In the genomic region with DNA sequence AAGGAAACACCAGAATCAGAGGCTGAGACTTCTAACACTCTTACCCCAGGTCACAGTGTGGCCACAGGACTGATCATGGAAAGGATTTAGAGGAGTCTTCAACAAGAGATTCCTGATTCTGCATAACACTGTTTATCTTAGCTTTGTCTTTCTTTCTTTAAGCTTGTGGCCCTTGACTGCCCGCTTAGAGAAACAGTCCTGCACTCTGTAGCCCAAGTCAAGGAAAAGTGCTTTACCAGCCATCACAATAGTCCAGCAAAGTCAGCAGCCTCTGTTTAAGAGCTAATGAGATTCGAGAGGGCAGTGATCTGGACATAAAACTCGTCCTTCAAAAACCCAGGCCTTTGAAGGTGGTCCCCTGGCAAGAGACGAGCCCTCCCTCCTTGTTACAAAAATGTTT, we compare ENCODE assay signal across 1 cellular context.
TF ChIP-seq lines count a peak whose summit lies in the region.

No MANE protein-coding gene starts in this region.

TF ChIP-seq in GM12878, 131 proteins besides CTCF, POLR2A, EP300 and RAD21:
- TF ChIP-seq CBX3 (IDR thresholded peaks at IDR 0.05; ENCODE audit: borderline replicate concordance, low read depth) (no peak), TCF7 (IDR thresholded peaks at IDR 0.05; ENCODE audit: borderline replicate concordance) (no peak)
